Comparison of ENCODE assay signal across 35 cellular contexts in genomic region chr19:7806234-7806633, GRCh38. TPM values are rescaled to one million over a fixed set of nuclear protein-coding genes. Genes with fewer than 3 reads are reported as not detected.
"Had no signal": no experiment of that assay in that cellular context is flagged by ENCODE, and none has a peak within 500 bp of the region (broad histone marks: within the 10 kb centered on the region; RNA-seq: fewer than 3 reads in every experiment).

No MANE protein-coding gene starts in this region.

- H3K4me2 ChIP-seq: smooth muscle cell had no signal

- H3K27ac ChIP-seq: neutrophil, parathyroid adenoma, psoas muscle, skin epidermis, spleen, suprapubic skin, testis, tibial artery, upper lobe of right lung, uterus had no signal

- ATAC-seq: naive thymus-derived CD8-positive, alpha-beta T cell; natural killer cell treated with Interleukin-12 subunit alpha and Interleukin-12 subunit beta and Interleukin-15 and Interleukin-18, amount 100 ng/mL, for 72 hours; psoas muscle; right cardiac atrium; sciatic nerve; stimulated activated memory B cell treated with anti-CD40 and anti-IgM and Interleukin-4, amounts not matched to agents 10 μg/mL and 1 μg/mL and 100 μg/mL, for 72 hours; stimulated activated naive CD8-positive, alpha-beta T cell treated with anti-CD3 and anti-CD28 coated beads, Interleukin-15, amount 100 ng/mL, for 72 hours; stimulated activated naive CD8-positive, alpha-beta T cell treated with anti-CD3 and anti-CD28 coated beads, Interleukin-15, Interleukin-2, amounts not matched to agents 100 U/mL and 50 U/mL, for 24 hours; upper lobe of right lung had no signal

- H3K27me3 Mint-ChIP-seq: stimulated activated memory B cell treated with anti-CD40 and anti-IgM and Interleukin-4, amounts not matched to agents 10 μg/mL and 1 μg/mL and 100 μg/mL, for 72 hours had no signal

- H3K79me2 ChIP-seq: parathyroid adenoma had no signal

- H3K4me3 ChIP-seq: psoas muscle, skin epidermis, smooth muscle cell, spleen, suprapubic skin, testis, tibial artery, transverse colon, upper lobe of right lung, uterus had no signal

- H3K9me3 ChIP-seq: psoas muscle, suprapubic skin, testis, uterus had no signal

- H2AFZ ChIP-seq: parathyroid adenoma had no signal

- H3K36me3 ChIP-seq: neutrophil, spleen, suprapubic skin, tibial artery, transverse colon, upper lobe of right lung, uterus had no signal

- H3K36me3 Mint-ChIP-seq: type B pancreatic cell had no signal

- H3K4me3 Mint-ChIP-seq: naive thymus-derived CD8-positive, alpha-beta T cell; natural killer cell treated with Interleukin-12 subunit alpha and Interleukin-12 subunit beta and Interleukin-15 and Interleukin-18, amount 100 ng/mL, for 72 hours; nephron progenitor cell; neural crest cell; stimulated activated memory B cell treated with anti-CD40 and anti-IgM and Interleukin-4, amounts not matched to agents 10 μg/mL and 1 μg/mL and 100 μg/mL, for 72 hours; stimulated activated naive CD8-positive, alpha-beta T cell treated with anti-CD3 and anti-CD28 coated beads, Interleukin-15, amount 100 ng/mL, for 72 hours; type B pancreatic cell had no signal

- H3K4me1 Mint-ChIP-seq: nephron progenitor cell, neural crest cell had no signal

- H3K9ac ChIP-seq: parathyroid adenoma had no signal

- DNase-seq: naive thymus-derived CD8-positive, alpha-beta T cell; nephron progenitor cell; nucleus accumbens; posterior cingulate gyrus; psoas muscle; right cardiac atrium; stimulated activated CD4-positive, alpha-beta T cell treated with anti-CD3 and anti-CD28 coated beads, Interleukin-12 subunit alpha, Interleukin-12 subunit beta, amount 100 ng/mL, for 4 hours; stimulated activated CD4-positive, alpha-beta T cell treated with anti-CD3 and anti-CD28 coated beads, Interleukin-1b, Interleukin-23, amount 100 ng/mL, for 48 hours; stimulated activated CD4-positive, alpha-beta T cell treated with anti-CD3 and anti-CD28 coated beads, Interleukin-4, amount 100 ng/mL, for 1 hour; stimulated activated CD4-positive, alpha-beta T cell treated with anti-CD3 and anti-CD28 coated beads, Interleukin-4, amount 100 ng/mL, for 4 hours; stimulated activated CD8-positive, alpha-beta memory T cell treated with anti-CD3 and anti-CD28 coated beads, Interleukin-4, amount 100 ng/mL, for 48 hours; stimulated activated naive CD4-positive, alpha-beta T cell; stimulated activated naive CD8-positive, alpha-beta T cell treated with anti-CD3 and anti-CD28 coated beads, Interleukin-15, amount 100 ng/mL, for 72 hours; stimulated activated naive CD8-positive, alpha-beta T cell treated with anti-CD3 and anti-CD28 coated beads, Interleukin-15, Interleukin-2, amounts not matched to agents 100 U/mL and 50 U/mL, for 24 hours; substantia nigra; testis; tibial artery; transverse colon; upper lobe of right lung; uterus had no signal

- H3K27me3 ChIP-seq: neutrophil, testis, upper lobe of right lung, uterus had no signal

- H3K27ac Mint-ChIP-seq: naive thymus-derived CD8-positive, alpha-beta T cell; natural killer cell treated with Interleukin-12 subunit alpha and Interleukin-12 subunit beta and Interleukin-15 and Interleukin-18, amount 100 ng/mL, for 72 hours; nephron progenitor cell; progenitor cell of endocrine pancreas; type B pancreatic cell had no signal

- H3K4me1 ChIP-seq: parathyroid adenoma, psoas muscle, suprapubic skin, testis, tibial artery, upper lobe of right lung, uterus had no signal

- H3K9me3 Mint-ChIP-seq: type B pancreatic cell had no signal

RNA-seq across cellular contexts. Expression of gene CLEC4M, which starts 43.2 kb away (rescaled TPM):
- total RNA-seq: naive thymus-derived CD8-positive, alpha-beta T cell; natural killer cell treated with Interleukin-12 subunit alpha and Interleukin-12 subunit beta and Interleukin-15 and Interleukin-18, amount 100 ng/mL, for 72 hours; neural crest cell; osteocyte; psoas muscle; renal cortical epithelial cell; right cardiac atrium; sciatic nerve; smooth muscle cell; suprapubic skin; urinary bladder had no signal
- polyA plus RNA-seq: naive thymus-derived CD8-positive, alpha-beta T cell; psoas muscle; right cardiac atrium; smooth muscle cell; urinary bladder had no signal

RNA-seq across cellular contexts. Expression of gene CD209, which starts 58.9 kb away (rescaled TPM):
- total RNA-seq: natural killer cell treated with Interleukin-12 subunit alpha and Interleukin-12 subunit beta and Interleukin-15 and Interleukin-18, amount 100 ng/mL, for 72 hours; neural crest cell; osteocyte; progenitor cell of endocrine pancreas; smooth muscle cell had no signal
- polyA plus RNA-seq: naive thymus-derived CD8-positive, alpha-beta T cell; smooth muscle cell had no signal
